In genomic region chr4:151227731-151228130, GRCh38 we compare ENCODE assay signal across 9 cellular contexts. TPM values are rescaled to one million over a fixed set of nuclear protein-coding genes. Genes with fewer than 3 reads are reported as not detected.
DNase-seq lines count a peak whose midpoint lies in the region; ATAC-seq and TF ChIP-seq lines count a peak whose summit lies in the region.
"Had no signal": no experiment of that assay in that cellular context is flagged by ENCODE, and none has a peak within 500 bp of the region (broad histone marks: within the 10 kb centered on the region; RNA-seq: fewer than 3 reads in every experiment).

No MANE protein-coding gene starts in this region.

- TF ChIP-seq CTCF in breast epithelium (IDR thresholded peaks at IDR 0.05) (no peak), MM.1S (IDR thresholded peaks at IDR 0.05; ENCODE audit: low read length) (no peak)

- TF ChIP-seq POLR2A in breast epithelium (IDR thresholded peaks at IDR 0.05): no peak

- DNase-seq in H4 (ENCODE audit: low spot score) (peak; percentile 11), breast epithelium (ENCODE audit: low spot score in 2 of 2) (peak in 1 of 2 donors; percentile 55), inferior parietal cortex (ENCODE audit: extremely low spot score) (peak; percentile 79), skeletal muscle cell (ENCODE audit: low read depth) (peak; percentile 63), NCI-H510A treated with DMSO at 0.1 percent for 48 hours (lab: John Stamatoyannopoulos, UW) (no peak), HT-29 (ENCODE audit: low spot score) (no peak), MM.1S (no peak)

- H2AFZ ChIP-seq in MM.1S (ENCODE audit: low read length): no peak overlapping the region

- no peaks in the 10 kb centered on the region for H3K9me3 ChIP-seq in breast epithelium
- H3K9me3 ChIP-seq in MM.1S (replicated peaks; ENCODE audit: insufficient read depth, low read length): no peaks in the 10 kb centered on the region
- H3K9me3 ChIP-seq: SJCRH30 had no signal

- H3K79me2 ChIP-seq in MM.1S (ENCODE audit: low read length): no peaks in the 10 kb centered on the region

- H3K27ac ChIP-seq in breast epithelium (peak overlapping the region; percentile 77 to 90), MM.1S (ENCODE audit: low read length) (no peak overlapping the region)
- H3K27ac ChIP-seq: SJCRH30 had no signal

- ATAC-seq in GM19452 (IDR thresholded peaks at IDR 0.05; ENCODE audit: unreplicated experiment): no peak

- H4K20me1 ChIP-seq in MM.1S (ENCODE audit: insufficient read depth, low read length): no peaks in the 10 kb centered on the region

- no peak overlapping the region for H3K9ac ChIP-seq in MM.1S (ENCODE audit: low read length)

- H3K4me1 ChIP-seq in breast epithelium: no peaks in the 10 kb centered on the region
- no peaks in the 10 kb centered on the region for H3K4me1 ChIP-seq in MM.1S (ENCODE audit: low read length)

- no peaks in the 10 kb centered on the region for H3K36me3 ChIP-seq in breast epithelium
- no peaks in the 10 kb centered on the region for H3K36me3 ChIP-seq in MM.1S (replicated peaks; ENCODE audit: insufficient read depth, low read length)
- H3K36me3 ChIP-seq: SJCRH30 had no signal

- peak overlapping the region; percentile 43 to 58 (median 52) for H3K4me3 ChIP-seq in breast epithelium
- H3K4me3 ChIP-seq in skeletal muscle cell (ENCODE audit: low read depth, low read length): peak overlapping the region; percentile 59
- H3K4me3 ChIP-seq in MM.1S (ENCODE audit: low read length): no peak overlapping the region
- H3K4me3 ChIP-seq: SJCRH30 had no signal

- H3K4me2 ChIP-seq in MM.1S (ENCODE audit: low read depth, low read length): no peak overlapping the region

- H3K27me3 ChIP-seq in breast epithelium: no peaks in the 10 kb centered on the region
- H3K27me3 ChIP-seq in MM.1S (replicated peaks; ENCODE audit: insufficient read depth, low read length): no peaks in the 10 kb centered on the region
- H3K27me3 ChIP-seq: SJCRH30 had no signal

- no peaks in the 10 kb centered on the region for H3K9me2 ChIP-seq in MM.1S (replicated peaks; ENCODE audit: insufficient read depth, low read length)

- no peaks in the 10 kb centered on the region for H3F3A ChIP-seq in MM.1S (ENCODE audit: insufficient read depth, low read length)

- intact Hi-C loops in breast epithelium (cut with DNase I; ENCODE audit: low total_unique reads): no loop called here

RNA-seq across cellular contexts. Expression of gene PRSS48, which starts 49.2 kb away (rescaled TPM):
- not detected in 2 replicates for total RNA-seq in H4 (2014; rRNA removed; shearing (Covaris generic))
- total RNA-seq in breast epithelium: not detected
- not detected in 2 replicates for total RNA-seq in HT-29 (2014; rRNA removed; shearing (Covaris generic))
- total RNA-seq: SJCRH30 had no signal

Comparison
In these comparisons a context has a peak if more than half of its experiments do, and no peak if none do; other contexts are left out.
1. DNase-seq: peak in H4 (single experiment), inferior parietal cortex (single experiment) and skeletal muscle cell (single experiment); none in NCI-H510A treated with DMSO at 0.1 percent for 48 hours (single experiment), HT-29 (single experiment) and MM.1S (single experiment).